In the genomic region with DNA sequence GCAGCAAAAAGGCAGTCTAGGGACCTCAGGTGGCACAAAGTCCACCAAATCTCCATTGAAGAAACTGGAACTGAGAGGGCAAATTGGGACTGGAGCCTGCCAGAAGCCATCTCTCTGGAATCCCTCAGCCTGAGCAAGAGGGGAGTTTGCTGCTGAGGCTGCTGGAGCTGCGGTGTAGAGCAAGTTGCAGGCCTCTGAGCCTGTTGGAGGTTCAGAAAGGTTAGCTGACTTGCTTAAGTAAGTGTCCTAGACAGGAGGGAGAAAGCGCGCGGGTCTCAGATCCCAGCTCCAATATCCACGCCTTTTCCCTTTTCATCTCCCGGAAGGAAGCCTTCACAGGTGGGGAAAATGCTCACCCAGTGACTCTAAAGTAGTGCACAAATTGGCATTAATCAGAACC, we compare ENCODE assay signal across 8 cellular contexts. TPM values are rescaled to one million over a fixed set of nuclear protein-coding genes. Genes with fewer than 3 reads are reported as not detected.
DNase-seq lines count a peak whose midpoint lies in the region; ATAC-seq and TF ChIP-seq lines count a peak whose summit lies in the region.

No MANE protein-coding gene starts in this region.

- H3K4me3 ChIP-seq in colonic mucosa (no peak overlapping the region), mucosa of stomach (ENCODE audit: low read length) (no peak overlapping the region), transverse colon (no peak overlapping the region)

- TF ChIP-seq EP300 in transverse colon (IDR thresholded peaks at IDR 0.05; ENCODE audit: low read depth) = no peak

- peak overlapping the region; percentile 76 for H3K27ac Mint-ChIP-seq in activated naive CD4-positive, alpha-beta T cell treated with anti-CD3 and anti-CD28 coated beads, Interleukin-2, amount 50 U/mL, for 24 hours

- TF ChIP-seq CTCF in colonic mucosa (IDR thresholded peaks at IDR 0.05) (no peak), transverse colon (IDR thresholded peaks at IDR 0.05) (no peak)

- H3K9me3 ChIP-seq in colonic mucosa = no peaks in the 10 kb centered on the region
- no peaks in the 10 kb centered on the region for H3K9me3 ChIP-seq in mucosa of stomach (ENCODE audit: control insufficient read depth, low read length)
- H3K9me3 ChIP-seq in transverse colon = no peaks in the 10 kb centered on the region

- H3K27me3 ChIP-seq in colonic mucosa (no peaks in the 10 kb centered on the region), mucosa of stomach (ENCODE audit: control insufficient read depth, insufficient read depth, low read length) (no peaks in the 10 kb centered on the region), transverse colon (no peaks in the 10 kb centered on the region)

- no peaks in the 10 kb centered on the region for H3K4me1 ChIP-seq in colonic mucosa
- H3K4me1 ChIP-seq in mucosa of stomach (ENCODE audit: control insufficient read depth, insufficient read depth, low read length) = peaks cover 26% of the 10 kb centered on the region
- peaks cover 15 to 49% (median 31%) of the 10 kb centered on the region in 4 donors for H3K4me1 ChIP-seq in transverse colon

- 38 to 78% methylated on average over 4 to 6 of the region's 6 CpGs for WGBS in transverse colon (ENCODE audit: low coverage in 1 of 2), 2 donors

- no peaks in the 10 kb centered on the region for H3K27me3 Mint-ChIP-seq in activated naive CD4-positive, alpha-beta T cell treated with anti-CD3 and anti-CD28 coated beads, Interleukin-2, amount 50 U/mL, for 24 hours

- H3K36me3 Mint-ChIP-seq in activated naive CD4-positive, alpha-beta T cell treated with anti-CD3 and anti-CD28 coated beads, Interleukin-2, amount 50 U/mL, for 24 hours = no peaks in the 10 kb centered on the region

- DNase-seq in activated naive CD4-positive, alpha-beta T cell treated with anti-CD3 and anti-CD28 coated beads, Interleukin-2, amount 50 U/mL, for 16 hours = no peak
- no peak for DNase-seq in colonic mucosa
- no peak for DNase-seq in transverse colon
- DNase-seq in stimulated activated naive CD4-positive, alpha-beta T cell treated with Interleukin-2 at 50 U/mL for 16 hours (lab: John Stamatoyannopoulos, UW) = no peak
- DNase-seq in 8988T = no peak

- ATAC-seq in GM21447 (IDR thresholded peaks at IDR 0.05; ENCODE audit: unreplicated experiment) = no peak

- in situ Hi-C loops in transverse colon (cut with MboI; ENCODE audit: low pct_ligation_motif_present in 1 of 4, low pct_unique_long_range_greater_than_20kb in 1 of 4, low sequenced_read_pairs in 3 of 4) = no loop called here

- peak overlapping the region; percentile 90 for H3K4me3 Mint-ChIP-seq in activated naive CD4-positive, alpha-beta T cell treated with anti-CD3 and anti-CD28 coated beads, Interleukin-2, amount 50 U/mL, for 24 hours

- TF ChIP-seq POLR2A in transverse colon (IDR thresholded peaks at IDR 0.05) = no peak

- peaks cover 55% of the 10 kb centered on the region for H3K4me1 Mint-ChIP-seq in activated naive CD4-positive, alpha-beta T cell treated with anti-CD3 and anti-CD28 coated beads, Interleukin-2, amount 50 U/mL, for 24 hours

- H3K36me3 ChIP-seq in colonic mucosa (no peaks in the 10 kb centered on the region), mucosa of stomach (ENCODE audit: control insufficient read depth, insufficient read depth, low read length) (no peaks in the 10 kb centered on the region), transverse colon (no peaks in the 10 kb centered on the region)

- H3K27ac ChIP-seq in colonic mucosa = peak overlapping the region; percentile 87
- H3K27ac ChIP-seq in transverse colon = peak overlapping the region; percentile 88 to 95 (median 93)

- no peaks in the 10 kb centered on the region for H3K9me3 Mint-ChIP-seq in activated naive CD4-positive, alpha-beta T cell treated with anti-CD3 and anti-CD28 coated beads, Interleukin-2, amount 50 U/mL, for 24 hours

- peak overlapping the region in 1 of 2 donors; percentile 8 for H3K9ac ChIP-seq in colonic mucosa (ENCODE audit: low read depth in 2 of 2, low read length in 2 of 2)
- peak overlapping the region; percentile 38 for H3K9ac ChIP-seq in mucosa of stomach (ENCODE audit: low read length)

- intact Hi-C loops in colonic mucosa (cut with DNase I) (no loop called here), transverse colon (cut with DNase I; ENCODE audit: low total_unique reads) (no loop called here)

RNA-seq across cellular contexts. Expression of a gene that starts 1.4 kb away (rescaled TPM):
- total RNA-seq in colonic mucosa = 10 to 100 TPM; 19.0 to 48.7 TPM
- 10 to 100 TPM; 17.6 to 24.1 (median 22.8) TPM for total RNA-seq in transverse colon
